ENCODE assay signal across 1 cellular context in genomic region chr1:181488884-181489283, GRCh38.
TF ChIP-seq lines count a peak whose summit lies in the region.

No MANE protein-coding gene starts in this region.

TF ChIP-seq in SK-N-SH, 30 proteins besides CTCF, POLR2A, EP300 and RAD21 (continued from another document):
- no peak for TF ChIP-seq IRF3 (IDR thresholded peaks at IDR 0.05; ENCODE audit: low read depth, low read length)
- TF ChIP-seq GATA2 (CRISPR knock-in tag; IDR thresholded peaks at IDR 0.05): no peak
- TF ChIP-seq TEAD4 (IDR thresholded peaks at IDR 0.05; ENCODE audit: borderline replicate concordance, insufficient read depth): no peak
- TF ChIP-seq FOSL2 (IDR thresholded peaks at IDR 0.05; ENCODE audit: borderline replicate concordance, low read depth): no peak
- TF ChIP-seq RXRA (IDR thresholded peaks at IDR 0.05; ENCODE audit: borderline replicate concordance, low read depth): no peak
- TF ChIP-seq FOXJ3 (CRISPR knock-in tag; IDR thresholded peaks at IDR 0.05): no peak
- no peak for TF ChIP-seq ZBTB33 (IDR thresholded peaks at IDR 0.05; ENCODE audit: borderline replicate concordance, low read depth)
- TF ChIP-seq NRF1 (IDR thresholded peaks at IDR 0.05; ENCODE audit: low read depth, low read length): no peak
- TF ChIP-seq JUND (IDR thresholded peaks at IDR 0.05): no peak
